1 cellular context compared by ENCODE assay signal in the genomic region with DNA sequence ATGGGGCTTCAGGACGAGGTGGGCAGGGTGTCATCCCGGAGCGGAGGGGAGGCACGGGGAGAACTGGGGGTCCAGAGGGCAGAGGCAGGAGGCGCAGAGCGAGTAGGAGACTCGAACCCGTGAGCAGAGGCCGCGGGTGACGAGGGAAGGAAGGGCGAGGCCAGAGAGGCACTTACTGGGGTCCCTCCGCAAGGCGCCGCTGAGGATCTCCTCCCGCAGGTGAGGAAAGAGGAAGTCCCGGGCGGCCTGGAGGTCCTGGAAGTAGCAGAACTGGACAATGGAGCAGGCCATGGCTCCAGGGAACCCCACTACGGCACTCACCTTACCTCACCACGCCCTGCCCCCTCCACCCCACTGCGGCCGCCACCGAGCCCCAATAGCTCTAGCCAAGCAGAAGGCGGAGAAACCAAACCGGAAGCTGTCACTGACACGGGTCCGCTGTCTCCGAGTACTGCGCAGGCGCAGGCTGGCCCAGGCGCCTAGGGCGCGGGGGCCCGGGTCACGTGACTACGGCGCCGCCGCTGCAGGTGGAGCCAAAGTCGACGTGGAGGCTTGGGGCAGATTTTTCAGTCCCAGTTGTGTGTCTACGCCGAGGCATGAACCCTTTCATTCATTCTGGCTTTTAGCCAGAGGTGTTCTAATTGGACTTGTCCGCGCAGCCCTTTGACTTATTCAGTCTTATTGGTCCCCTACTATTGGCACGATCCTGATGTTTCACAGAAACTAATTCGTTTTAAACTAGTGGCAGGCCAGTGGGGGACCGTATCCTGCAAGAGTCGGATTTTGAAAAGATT.
A peak's percentile ranks its signal among the peaks of the same experiment; 100 is the strongest.
TF ChIP-seq lines count a peak whose summit lies in the region.

A gene with protein sequence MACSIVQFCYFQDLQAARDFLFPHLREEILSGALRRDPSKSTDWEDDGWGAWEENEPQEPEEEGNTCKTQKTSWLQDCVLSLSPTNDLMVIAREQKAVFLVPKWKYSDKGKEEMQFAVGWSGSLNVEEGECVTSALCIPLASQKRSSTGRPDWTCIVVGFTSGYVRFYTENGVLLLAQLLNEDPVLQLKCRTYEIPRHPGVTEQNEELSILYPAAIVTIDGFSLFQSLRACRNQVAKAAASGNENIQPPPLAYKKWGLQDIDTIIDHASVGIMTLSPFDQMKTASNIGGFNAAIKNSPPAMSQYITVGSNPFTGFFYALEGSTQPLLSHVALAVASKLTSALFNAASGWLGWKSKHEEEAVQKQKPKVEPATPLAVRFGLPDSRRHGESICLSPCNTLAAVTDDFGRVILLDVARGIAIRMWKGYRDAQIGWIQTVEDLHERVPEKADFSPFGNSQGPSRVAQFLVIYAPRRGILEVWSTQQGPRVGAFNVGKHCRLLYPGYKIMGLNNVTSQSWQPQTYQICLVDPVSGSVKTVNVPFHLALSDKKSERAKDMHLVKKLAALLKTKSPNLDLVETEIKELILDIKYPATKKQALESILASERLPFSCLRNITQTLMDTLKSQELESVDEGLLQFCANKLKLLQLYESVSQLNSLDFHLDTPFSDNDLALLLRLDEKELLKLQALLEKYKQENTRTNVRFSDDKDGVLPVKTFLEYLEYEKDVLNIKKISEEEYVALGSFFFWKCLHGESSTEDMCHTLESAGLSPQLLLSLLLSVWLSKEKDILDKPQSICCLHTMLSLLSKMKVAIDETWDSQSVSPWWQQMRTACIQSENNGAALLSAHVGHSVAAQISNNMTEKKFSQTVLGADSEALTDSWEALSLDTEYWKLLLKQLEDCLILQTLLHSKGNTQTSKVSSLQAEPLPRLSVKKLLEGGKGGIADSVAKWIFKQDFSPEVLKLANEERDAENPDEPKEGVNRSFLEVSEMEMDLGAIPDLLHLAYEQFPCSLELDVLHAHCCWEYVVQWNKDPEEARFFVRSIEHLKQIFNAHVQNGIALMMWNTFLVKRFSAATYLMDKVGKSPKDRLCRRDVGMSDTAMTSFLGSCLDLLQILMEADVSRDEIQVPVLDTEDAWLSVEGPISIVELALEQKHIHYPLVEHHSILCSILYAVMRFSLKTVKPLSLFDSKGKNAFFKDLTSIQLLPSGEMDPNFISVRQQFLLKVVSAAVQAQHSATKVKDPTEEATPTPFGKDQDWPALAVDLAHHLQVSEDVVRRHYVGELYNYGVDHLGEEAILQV (N-terminal part only) (minus strand): TSS at position 407 of the 794 bp plus-strand sequence. CDS start 116 bp downstream, at position 291.

TF ChIP-seq in K562, 482 proteins besides CTCF, POLR2A, EP300 and RAD21 (continued from another document and continues in another):
- peak; percentile 84 for TF ChIP-seq ZNF668 (CRISPR knock-in tag; IDR thresholded peaks at IDR 0.05)
- peak; percentile 96 for TF ChIP-seq RBFOX2 (IDR thresholded peaks at IDR 0.05; ENCODE audit: low read depth, low read length)
- peak; percentile 100 for TF ChIP-seq RAD51 (IDR thresholded peaks at IDR 0.05; ENCODE audit: borderline replicate concordance, low read depth)
- TF ChIP-seq, protein P1, sequence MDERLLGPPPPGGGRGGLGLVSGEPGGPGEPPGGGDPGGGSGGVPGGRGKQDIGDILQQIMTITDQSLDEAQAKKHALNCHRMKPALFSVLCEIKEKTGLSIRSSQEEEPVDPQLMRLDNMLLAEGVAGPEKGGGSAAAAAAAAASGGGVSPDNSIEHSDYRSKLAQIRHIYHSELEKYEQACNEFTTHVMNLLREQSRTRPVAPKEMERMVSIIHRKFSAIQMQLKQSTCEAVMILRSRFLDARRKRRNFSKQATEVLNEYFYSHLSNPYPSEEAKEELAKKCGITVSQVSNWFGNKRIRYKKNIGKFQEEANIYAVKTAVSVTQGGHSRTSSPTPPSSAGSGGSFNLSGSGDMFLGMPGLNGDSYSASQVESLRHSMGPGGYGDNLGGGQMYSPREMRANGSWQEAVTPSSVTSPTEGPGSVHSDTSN (CRISPR knock-in tag; IDR thresholded peaks at IDR 0.05; ENCODE audit: low read depth) = no peak
- TF ChIP-seq, protein P1 (tag; conservative IDR thresholded peaks at IDR 0.05; ENCODE audit: low read depth) = peak; percentile 87; the same call in 1 of the 2 replicates
- TF ChIP-seq JUN (IDR thresholded peaks at IDR 0.05; ENCODE audit: borderline replicate concordance, low read depth, low read length) = peak; percentile 84; the same call in 1 of the 2 replicates
- TF ChIP-seq JUN (CRISPR knock-in tag; IDR thresholded peaks at IDR 0.05; ENCODE audit: borderline replicate concordance) = no peak
- TF ChIP-seq GATAD2A (IDR thresholded peaks at IDR 0.05) = no peak
- no peak for TF ChIP-seq CEBPZ (IDR thresholded peaks at IDR 0.05; ENCODE audit: borderline replicate concordance, low read depth, low read length)
- peak; percentile 32; the same call in 1 of the 2 replicates for TF ChIP-seq ZNF511 (CRISPR knock-in tag; IDR thresholded peaks at IDR 0.05)
- TF ChIP-seq TRIM28 (IDR thresholded peaks at IDR 0.05) = peak; percentile 65
- TF ChIP-seq CBX8 (IDR thresholded peaks at IDR 0.05; ENCODE audit: borderline replicate concordance, extremely low read depth, low read depth, low read length, poor library complexity, severe bottlenecking) = no peak
- no peak for TF ChIP-seq ZNF785 (CRISPR knock-in tag; IDR thresholded peaks at IDR 0.05)
- 0 out of 2 replicates have a peak, but pooled peaks have one; percentile 19 for TF ChIP-seq PHTF2 (CRISPR knock-in tag; IDR thresholded peaks at IDR 0.05)
- TF ChIP-seq ZNF197 (CRISPR knock-in tag; IDR thresholded peaks at IDR 0.05; ENCODE audit: low read depth) = no peak
- no peak for TF ChIP-seq YBX1 (IDR thresholded peaks at IDR 0.05)
- TF ChIP-seq ZNF75A (CRISPR knock-in tag; IDR thresholded peaks at IDR 0.05) = 0 out of 2 replicates have a peak, but pooled peaks have one; percentile 5
- TF ChIP-seq, protein P2, sequence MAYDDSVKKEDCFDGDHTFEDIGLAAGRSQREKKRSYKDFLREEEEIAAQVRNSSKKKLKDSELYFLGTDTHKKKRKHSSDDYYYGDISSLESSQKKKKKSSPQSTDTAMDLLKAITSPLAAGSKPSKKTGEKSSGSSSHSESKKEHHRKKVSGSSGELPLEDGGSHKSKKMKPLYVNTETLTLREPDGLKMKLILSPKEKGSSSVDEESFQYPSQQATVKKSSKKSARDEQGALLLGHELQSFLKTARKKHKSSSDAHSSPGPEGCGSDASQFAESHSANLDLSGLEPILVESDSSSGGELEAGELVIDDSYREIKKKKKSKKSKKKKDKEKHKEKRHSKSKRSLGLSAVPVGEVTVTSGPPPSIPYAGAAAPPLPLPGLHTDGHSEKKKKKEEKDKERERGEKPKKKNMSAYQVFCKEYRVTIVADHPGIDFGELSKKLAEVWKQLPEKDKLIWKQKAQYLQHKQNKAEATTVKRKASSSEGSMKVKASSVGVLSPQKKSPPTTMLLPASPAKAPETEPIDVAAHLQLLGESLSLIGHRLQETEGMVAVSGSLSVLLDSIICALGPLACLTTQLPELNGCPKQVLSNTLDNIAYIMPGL (CRISPR knock-in tag; IDR thresholded peaks at IDR 0.05) = peak; percentile 88
- TF ChIP-seq FOXJ2 (tag; IDR thresholded peaks at IDR 0.05) = 0 out of 2 replicates have a peak, but pooled peaks have one; percentile 45
- TF ChIP-seq KLF6 (CRISPR knock-in tag; IDR thresholded peaks at IDR 0.05; ENCODE audit: borderline replicate concordance) = peak; percentile 66; the same call in 1 of the 2 replicates
- peak; percentile 52; the same call in 1 of the 2 replicates for TF ChIP-seq KLF1 (tag; IDR thresholded peaks at IDR 0.05)
- 0 out of 2 replicates have a peak, but pooled peaks have one; percentile 31 for TF ChIP-seq CHCHD3 (CRISPR knock-in tag; IDR thresholded peaks at IDR 0.05)
- no peak for TF ChIP-seq SRSF1 (IDR thresholded peaks at IDR 0.05; ENCODE audit: low read depth, low read length)
- peak; percentile 96 for TF ChIP-seq POLR2G (IDR thresholded peaks at IDR 0.05; ENCODE audit: low read depth, low read length)
- TF ChIP-seq ETS1 (conservative IDR thresholded peaks at IDR 0.05; ENCODE audit: control insufficient read depth, low read depth, low read length) = peak; percentile 84
